In the genomic region with DNA sequence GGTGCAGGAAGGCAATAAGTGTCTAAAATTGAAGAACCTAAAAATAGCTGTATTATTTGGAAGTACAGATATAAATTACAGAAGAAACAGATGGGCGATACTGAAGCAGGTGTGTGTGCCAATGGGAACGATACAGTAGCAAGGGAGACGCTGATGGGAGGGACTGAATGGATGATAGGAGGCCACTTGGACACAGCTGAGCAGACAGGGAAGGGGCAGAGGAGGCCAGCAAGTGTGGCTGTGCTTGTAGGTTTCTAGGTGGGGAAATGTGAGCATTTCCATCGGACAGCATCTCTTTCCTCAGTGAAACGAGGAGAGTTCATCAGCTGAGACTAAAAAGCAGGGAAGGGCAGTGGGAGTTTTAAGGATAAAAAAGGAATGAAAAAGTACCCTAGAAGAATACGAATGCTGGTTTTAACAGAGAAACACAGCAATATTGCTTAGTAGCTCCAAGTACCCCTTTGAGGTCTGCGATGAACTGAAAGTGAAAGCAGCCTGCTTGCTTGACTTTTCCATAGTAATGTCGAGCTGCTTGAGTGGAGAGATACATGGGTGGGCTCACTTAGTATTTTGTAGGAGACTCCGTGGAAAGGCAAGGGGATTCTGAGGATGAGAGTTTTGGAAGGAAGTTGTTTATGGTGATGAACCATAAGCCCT, we compare ENCODE assay signal across 8 cellular contexts.
DNase-seq lines count a peak whose midpoint lies in the region; ATAC-seq and TF ChIP-seq lines count a peak whose summit lies in the region.

No MANE protein-coding gene starts in this region.

- H3K9me3 ChIP-seq in testis, result no peaks in the 10 kb centered on the region

- 41 to 45% methylated on average over 9 of the region's 9 CpGs for WGBS in testis, 2 donors

- peaks cover 2% of the 10 kb centered on the region for H3K4me1 Mint-ChIP-seq in activated CD4-positive, alpha-beta T cell treated with anti-CD3 and anti-CD28 coated beads for 36 hours
- H3K4me1 Mint-ChIP-seq in MCF 10A (ENCODE audit: insufficient read depth, unreplicated experiment), result no peaks in the 10 kb centered on the region

- intact Hi-C loops in activated CD4-positive, alpha-beta T cell treated with anti-CD3 and anti-CD28 coated beads for 36 hours (cut with DNase I, micrococcal nuclease), result loop anchor here in 1 of 2 experiments (2.0 kb wide), 2 partner anchors 50 to 92 kb away; a partner anchor contains a TSS
- intact Hi-C loops in testis (cut with DNase I; ENCODE audit: low total_unique reads), result no loop called here
- intact Hi-C loops in MCF 10A (cut with micrococcal nuclease), result no loop called here

- POLR2A ChIA-PET in activated CD4-positive, alpha-beta T cell treated with anti-CD3 and anti-CD28 coated beads for 36 hours (lab: Charles Lee), result interaction anchor here (0.6 to 2.0 kb wide), 2 partner anchors 28 to 91 kb away, joined by 3 to 8 read pairs; no protein-coding TSS in a partner anchor
- POLR2A ChIA-PET in MCF 10A (lab: Yijun Ruan, JAX), result no interaction called here

- H3K4me3 ChIP-seq in fibroblast of villous mesenchyme (ENCODE audit: low read depth, low read length) (peak overlapping the region; percentile 61), testis (peak overlapping the region; percentile 9 to 45)

- peak; percentile 51 for DNase-seq in activated CD4-positive, alpha-beta T cell treated with anti-CD3 and anti-CD28 coated beads for 36 hours
- DNase-seq in activated CD4-positive, alpha-beta T cell treated with anti-CD3 and anti-CD28 coated beads for 1 hour, result no peak
- peak; percentile 45 for DNase-seq in RPMI7951 (ENCODE audit: low read depth)
- peak; percentile 54 for DNase-seq in fibroblast of villous mesenchyme (ENCODE audit: low read depth)
- no peak for DNase-seq in testis
- no peak for DNase-seq in MCF 10A (ENCODE audit: unreplicated experiment)

- no peaks in the 10 kb centered on the region for H3K27me3 ChIP-seq in testis

- H3K27me3 Mint-ChIP-seq in activated CD4-positive, alpha-beta T cell treated with anti-CD3 and anti-CD28 coated beads for 36 hours, result no peaks in the 10 kb centered on the region
- H3K27me3 Mint-ChIP-seq in MCF 10A (ENCODE audit: insufficient read depth, unreplicated experiment), result no peaks in the 10 kb centered on the region

- no peak overlapping the region for H3K27ac ChIP-seq in testis

- peak; percentile 78 for ATAC-seq in activated CD4-positive, alpha-beta T cell treated with anti-CD3 and anti-CD28 coated beads for 36 hours
- ATAC-seq in HG03354 (IDR thresholded peaks at IDR 0.05; ENCODE audit: poor library complexity, severe bottlenecking, unreplicated experiment) (peak; percentile 56), GM21515 (IDR thresholded peaks at IDR 0.05; ENCODE audit: unreplicated experiment) (no peak)

- TF ChIP-seq CTCF in fibroblast of villous mesenchyme (IDR thresholded peaks at IDR 0.05; ENCODE audit: insufficient read depth, low read depth, low read length) (no peak), testis (IDR thresholded peaks at IDR 0.05) (no peak), MCF 10A (IDR thresholded peaks at IDR 0.05; ENCODE audit: unreplicated experiment) (no peak)

- no TSS peak for BruUV-seq in MCF 10A (replicated peaks; lab: Mats Ljungman, UMichigan)

- no peak overlapping the region for H3K4me3 Mint-ChIP-seq in activated CD4-positive, alpha-beta T cell treated with anti-CD3 and anti-CD28 coated beads for 36 hours
- no peak overlapping the region for H3K4me3 Mint-ChIP-seq in MCF 10A (ENCODE audit: unreplicated experiment)

- H3K9me3 Mint-ChIP-seq in activated CD4-positive, alpha-beta T cell treated with anti-CD3 and anti-CD28 coated beads for 36 hours (ENCODE audit: low read depth), result no peaks in the 10 kb centered on the region
- H3K9me3 Mint-ChIP-seq in MCF 10A (ENCODE audit: unreplicated experiment), result peaks cover under 1% of the 10 kb centered on the region

- TF ChIP-seq POLR2A in testis (IDR thresholded peaks at IDR 0.05), result no peak

- peaks cover 3% of the 10 kb centered on the region for H3K4me1 ChIP-seq in testis

- no peaks in the 10 kb centered on the region for H3K36me3 Mint-ChIP-seq in activated CD4-positive, alpha-beta T cell treated with anti-CD3 and anti-CD28 coated beads for 36 hours (ENCODE audit: low read depth)
- H3K36me3 Mint-ChIP-seq in MCF 10A (ENCODE audit: insufficient read depth, unreplicated experiment), result no peaks in the 10 kb centered on the region

- CTCF ChIA-PET in activated CD4-positive, alpha-beta T cell treated with anti-CD3 and anti-CD28 coated beads for 36 hours (lab: Charles Lee), result interaction anchor here (1.1 to 2.3 kb wide), 8 partner anchors 8 to 563 kb away, joined by 3 to 14 read pairs (median 6); no protein-coding TSS in a partner anchor
- CTCF ChIA-PET in MCF 10A (lab: Yijun Ruan, JAX), result interaction anchor here (0.6 kb wide), 1 partner anchor 14 kb away, joined by 3 read pairs; no protein-coding TSS in a partner anchor

- H3K27ac Mint-ChIP-seq in activated CD4-positive, alpha-beta T cell treated with anti-CD3 and anti-CD28 coated beads for 36 hours, result no peak overlapping the region
- H3K27ac Mint-ChIP-seq in MCF 10A (ENCODE audit: low read depth, unreplicated experiment), result no peak overlapping the region

- no peaks in the 10 kb centered on the region for H3K36me3 ChIP-seq in testis (ENCODE audit: low read depth, missing control alignments)

Comparison
In these comparisons a context has a peak if more than half of its experiments do, and no peak if none do; other contexts are left out.
1. DNase-seq: peak in activated CD4-positive, alpha-beta T cell treated with anti-CD3 and anti-CD28 coated beads for 36 hours (single experiment), RPMI7951 (single experiment) and fibroblast of villous mesenchyme (single experiment); none in activated CD4-positive, alpha-beta T cell treated with anti-CD3 and anti-CD28 coated beads for 1 hour (single experiment), testis (single experiment) and MCF 10A (single experiment).